29 cellular contexts compared by ENCODE assay signal in genomic region chr7:158101821-158102450, GRCh38.
"Had no signal": no experiment of that assay in that cellular context is flagged by ENCODE, and none has a peak within 500 bp of the region (broad histone marks: within the 10 kb centered on the region; RNA-seq: fewer than 3 reads in every experiment).

No MANE protein-coding gene starts in this region.

- H3K9me3 Mint-ChIP-seq: activated B cell treated with CpG ODN at 0.5 μM for 24 hours; activated naive CD4-positive, alpha-beta T cell treated with anti-CD3 and anti-CD28 coated beads, Interleukin-2, amount 50 U/mL, for 24 hours; activated T-cell treated with anti-CD3 and anti-CD28 coated beads, Interleukin-2, amount 50 U/mL, for 24 hours had no signal

- H3K27me3 ChIP-seq: esophagus squamous epithelium, neutrophil, pancreas, vagina had no signal

- H3K27ac ChIP-seq: breast epithelium, epithelial cell of prostate, esophagus squamous epithelium, neutrophil, pancreas, psoas muscle, thoracic aorta, vagina had no signal

- DNase-seq: activated B cell treated with CpG ODN at 0.5 μM for 24 hours; activated CD4-positive, alpha-beta T cell treated with anti-CD3 and anti-CD28 coated beads, Interleukin-2, amount 50 U/mL, for 1 hour; activated CD8-positive, alpha-beta T cell treated with anti-CD3 and anti-CD28 coated beads, Interleukin-2, amount 10 ng/mL, durations not matched to agents 7 days and 5 days; activated gamma-delta T cell; activated naive CD8-positive, alpha-beta T cell treated with anti-CD3 and anti-CD28 coated beads, Interleukin-2, amount 50 U/mL, for 24 hours; activated T-cell treated with anti-CD3 and anti-CD28 coated beads, Interleukin-2, amount 50 U/mL, for 24 hours; amygdala; dermis blood vessel endothelial cell; effector CD4-positive, alpha-beta T cell; esophagus squamous epithelium; foreskin melanocyte; left colon; mesendoderm; mucosa of descending colon; pancreas; psoas muscle; stimulated activated naive CD4-positive, alpha-beta T cell treated with Interleukin-2 at 50 U/mL for 16 hours; trophoblast cell had no signal

- H3K4me3 Mint-ChIP-seq: activated B cell treated with CpG ODN at 0.5 μM for 24 hours; activated CD8-positive, alpha-beta T cell treated with anti-CD3 and anti-CD28 coated beads, Interleukin-2, amount 10 ng/mL, durations not matched to agents 7 days and 5 days; activated naive CD4-positive, alpha-beta T cell treated with anti-CD3 and anti-CD28 coated beads, Interleukin-2, amount 50 U/mL, for 24 hours; activated naive CD8-positive, alpha-beta T cell treated with anti-CD3 and anti-CD28 coated beads, Interleukin-2, amount 50 U/mL, for 24 hours; activated T-cell treated with anti-CD3 and anti-CD28 coated beads, Interleukin-2, amount 50 U/mL, for 24 hours; central memory CD8-positive, alpha-beta T cell; natural killer cell treated with Interleukin-12 subunit alpha and Interleukin-12 subunit beta and Interleukin-15 and Interleukin-18, amount 100 ng/mL, for 72 hours; T-cell; T-helper 2 cell treated with Interferon-gamma antibody and Interleukin-4, amounts not matched to agents 5 μg/mL and 100 μg/mL, for 36 hours had no signal

- H3K36me3 ChIP-seq: breast epithelium, esophagus squamous epithelium, neutrophil, pancreas, thoracic aorta, vagina had no signal

- H3K27me3 Mint-ChIP-seq: activated B cell treated with CpG ODN at 0.5 μM for 24 hours; activated naive CD4-positive, alpha-beta T cell treated with anti-CD3 and anti-CD28 coated beads, Interleukin-2, amount 50 U/mL, for 24 hours; activated naive CD8-positive, alpha-beta T cell treated with anti-CD3 and anti-CD28 coated beads, Interleukin-2, amount 50 U/mL, for 24 hours; natural killer cell treated with Interleukin-12 subunit alpha and Interleukin-12 subunit beta and Interleukin-15 and Interleukin-18, amount 100 ng/mL, for 72 hours had no signal

- ATAC-seq: activated CD8-positive, alpha-beta T cell treated with anti-CD3 and anti-CD28 coated beads, Interleukin-2, amount 10 ng/mL, durations not matched to agents 7 days and 5 days; activated naive CD8-positive, alpha-beta T cell treated with anti-CD3 and anti-CD28 coated beads, Interleukin-2, amount 50 U/mL, for 24 hours; left colon; mucosa of descending colon; pancreas; psoas muscle; T-cell had no signal

- H3K36me3 Mint-ChIP-seq: activated naive CD4-positive, alpha-beta T cell treated with anti-CD3 and anti-CD28 coated beads, Interleukin-2, amount 50 U/mL, for 24 hours; T-cell had no signal

- H3K27ac Mint-ChIP-seq: activated B cell treated with CpG ODN at 0.5 μM for 24 hours; activated CD8-positive, alpha-beta T cell treated with anti-CD3 and anti-CD28 coated beads, Interleukin-2, amount 10 ng/mL, durations not matched to agents 7 days and 5 days; activated naive CD4-positive, alpha-beta T cell treated with anti-CD3 and anti-CD28 coated beads, Interleukin-2, amount 50 U/mL, for 24 hours; activated naive CD8-positive, alpha-beta T cell treated with anti-CD3 and anti-CD28 coated beads, Interleukin-2, amount 50 U/mL, for 24 hours; activated T-cell treated with anti-CD3 and anti-CD28 coated beads, Interleukin-2, amount 50 U/mL, for 24 hours; natural killer cell treated with Interleukin-12 subunit alpha and Interleukin-12 subunit beta and Interleukin-15 and Interleukin-18, amount 100 ng/mL, for 72 hours; T-cell; T-helper 2 cell treated with Interferon-gamma antibody and Interleukin-4, amounts not matched to agents 5 μg/mL and 100 μg/mL, for 36 hours had no signal

- H3K4me1 ChIP-seq: breast epithelium, esophagus squamous epithelium, pancreas, psoas muscle, vagina had no signal

- H3K4me3 ChIP-seq: breast epithelium, esophagus squamous epithelium, lung, mucosa of descending colon, pancreas, psoas muscle, thoracic aorta, vagina had no signal

- H3K9me3 ChIP-seq: esophagus squamous epithelium, mucosa of descending colon, neutrophil, pancreas, psoas muscle, thoracic aorta, vagina had no signal

- H3K4me1 Mint-ChIP-seq: activated B cell treated with CpG ODN at 0.5 μM for 24 hours; activated naive CD4-positive, alpha-beta T cell treated with anti-CD3 and anti-CD28 coated beads, Interleukin-2, amount 50 U/mL, for 24 hours; activated naive CD8-positive, alpha-beta T cell treated with anti-CD3 and anti-CD28 coated beads, Interleukin-2, amount 50 U/mL, for 24 hours; central memory CD8-positive, alpha-beta T cell; T-cell had no signal
